15 cellular contexts compared by ENCODE assay signal in the genomic region with DNA sequence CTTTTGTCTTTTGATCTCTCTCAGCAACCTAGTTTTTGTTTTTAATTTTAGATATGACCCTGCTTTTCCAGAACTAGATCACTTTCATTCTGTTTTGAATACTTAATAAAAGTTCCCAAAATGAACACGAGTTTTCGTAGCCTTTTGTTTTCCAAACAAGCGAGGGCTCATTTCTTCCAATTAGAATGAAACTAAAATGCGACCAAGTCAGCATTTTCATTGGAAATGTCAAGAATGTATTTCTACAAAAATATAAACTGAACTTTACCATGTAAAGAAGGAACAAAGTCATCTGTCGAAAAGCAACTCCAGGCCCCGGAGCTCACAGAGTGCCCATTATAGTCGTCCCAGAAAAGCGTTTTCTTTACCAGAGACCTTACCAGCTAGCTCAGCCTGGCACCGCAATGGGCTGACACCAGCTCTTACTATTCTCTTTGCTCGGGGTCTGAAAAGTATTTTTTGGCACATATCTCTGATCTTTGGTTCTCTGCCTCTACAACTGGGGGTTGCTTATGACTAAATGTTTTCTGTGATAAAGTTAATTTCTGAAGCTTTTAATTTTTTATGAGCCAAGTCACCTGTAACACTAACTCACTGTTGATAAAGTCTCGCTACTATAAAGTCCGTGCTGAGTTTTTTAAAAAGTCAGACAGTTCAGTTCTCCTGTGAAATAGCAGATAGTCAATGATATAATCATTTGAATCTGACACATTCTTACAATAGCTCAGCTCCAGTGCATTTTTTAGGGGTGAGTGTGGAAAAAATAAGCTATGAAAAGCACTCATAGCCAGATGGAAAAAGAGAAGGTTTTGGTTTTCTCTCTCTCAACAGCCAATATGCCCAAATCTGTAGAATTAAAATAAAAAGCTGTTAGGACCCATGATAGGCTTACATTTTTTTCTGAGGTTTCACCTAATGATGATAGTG. TPM values are rescaled to one million over a fixed set of nuclear protein-coding genes. Genes with fewer than 3 reads are reported as not detected.
DNase-seq lines count a peak whose midpoint lies in the region; ATAC-seq and TF ChIP-seq lines count a peak whose summit lies in the region.
"Had no signal": no experiment of that assay in that cellular context is flagged by ENCODE, and none has a peak within 500 bp of the region (broad histone marks: within the 10 kb centered on the region; RNA-seq: fewer than 3 reads in every experiment).

No MANE protein-coding gene starts in this region.

- H3K4me3 ChIP-seq in adipocyte (ENCODE audit: low read length), result peak overlapping the region; percentile 22
- no peak overlapping the region for H3K4me3 ChIP-seq in smooth muscle cell

- H3K4me1 ChIP-seq in adipocyte (ENCODE audit: control insufficient read depth, insufficient read depth, low read length), result peaks cover 28% of the 10 kb centered on the region
- H3K4me1 ChIP-seq in foreskin keratinocyte, result peaks cover 14% of the 10 kb centered on the region
- no peaks in the 10 kb centered on the region for H3K4me1 ChIP-seq in smooth muscle cell (ENCODE audit: low read depth)

- peak overlapping the region; percentile 53 for H3K4me2 ChIP-seq in smooth muscle cell
- H3K4me2 ChIP-seq: KMS-11 had no signal

- DNase-seq in ELR (ENCODE audit: low read depth) (peak; percentile 88), adipocyte (ENCODE audit: low read depth) (peak; percentile 70), foreskin keratinocyte (no peak), smooth muscle cell (lab: John Stamatoyannopoulos, UW; ENCODE audit: unreplicated experiment) (no peak), OCI-M2 (lab: John Stamatoyannopoulos, UW; ENCODE audit: unreplicated experiment) (no peak), DMS153 treated with DMSO at 0.1 percent for 48 hours (lab: John Stamatoyannopoulos, UW; ENCODE audit: unreplicated experiment) (no peak), HuH-7 (ENCODE audit: low spot score) (no peak)
- DNase-seq: activated naive CD4-positive, alpha-beta T cell; CD4-positive, CD25-positive, alpha-beta regulatory T cell; NCI-H187; stimulated activated CD4-positive, alpha-beta T cell treated with anti-CD3 and anti-CD28 coated beads, Interleukin-2, amount 100 ng/mL, for 48 hours had no signal

- H4K20me1 ChIP-seq in smooth muscle cell (ENCODE audit: low read depth), result peaks cover 4% of the 10 kb centered on the region

- H3K9me3 ChIP-seq in adipocyte (ENCODE audit: control insufficient read depth, low read length), result no peaks in the 10 kb centered on the region
- H3K9me3 ChIP-seq in smooth muscle cell (replicated peaks; ENCODE audit: low read depth), result no peaks in the 10 kb centered on the region

- TF ChIP-seq CTCF in foreskin keratinocyte (conservative IDR thresholded peaks at IDR 0.05) (no peak), smooth muscle cell (IDR thresholded peaks at IDR 0.05; ENCODE audit: borderline replicate concordance, insufficient read depth, poor library complexity, severe bottlenecking) (no peak)

- WGBS in smooth muscle cell (ENCODE audit: low lambda C conversion rate), result 88% methylated on average over 12 of the region's 12 CpGs

- H3K36me3 ChIP-seq in adipocyte (ENCODE audit: control insufficient read depth, insufficient read depth, low read length, severe bottlenecking) (no peaks in the 10 kb centered on the region), smooth muscle cell (ENCODE audit: low read depth) (no peaks in the 10 kb centered on the region)

- ATAC-seq in foreskin keratinocyte (peak; percentile 21), GM21717 (IDR thresholded peaks at IDR 0.05; ENCODE audit: unreplicated experiment) (no peak)
- ATAC-seq: stimulated activated effector memory CD8-positive, alpha-beta T cell treated with anti-CD3 and anti-CD28 coated beads, Interleukin-12 subunit alpha, Interleukin-12 subunit beta, amount 100 ng/mL, for 72 hours had no signal

- no peak overlapping the region for H2AFZ ChIP-seq in smooth muscle cell (ENCODE audit: low read depth)

- H3K27ac ChIP-seq in foreskin keratinocyte (no peak overlapping the region), smooth muscle cell (ENCODE audit: low read depth) (peak overlapping the region; percentile 64)
- H3K27ac ChIP-seq: KMS-11, RWPE1 had no signal

- H3F3A ChIP-seq in smooth muscle cell (ENCODE audit: low read depth), result peaks cover 14% of the 10 kb centered on the region

- peaks cover 76% of the 10 kb centered on the region for H3K79me2 ChIP-seq in smooth muscle cell (ENCODE audit: low read depth)

- no peaks in the 10 kb centered on the region for H3K27me3 ChIP-seq in adipocyte (replicated peaks; ENCODE audit: control insufficient read depth, insufficient read depth, low read length)
- no peaks in the 10 kb centered on the region for H3K27me3 ChIP-seq in foreskin keratinocyte
- H3K27me3 ChIP-seq in smooth muscle cell (ENCODE audit: low read depth), result no peaks in the 10 kb centered on the region

- H3K9ac ChIP-seq in adipocyte (ENCODE audit: low read length) (peak overlapping the region; percentile 55), smooth muscle cell (ENCODE audit: low read depth) (no peak overlapping the region)
- H3K9ac ChIP-seq: KMS-11 had no signal

RNA-seq across cellular contexts. Expression of a gene that starts 43.4 kb away (rescaled TPM):
- total RNA-seq in foreskin keratinocyte, result 14.8 TPM in 2 replicates
- polyA plus RNA-seq in foreskin keratinocyte, result 4.4 and 4.6 TPM in 2 replicates
- total RNA-seq in smooth muscle cell, result 36.7 and 52.3 TPM in 2 replicates
- polyA plus RNA-seq in smooth muscle cell, result 9.2 and 17.6 TPM in 2 replicates

Comparison
In these comparisons a context has a peak if more than half of its experiments do, and no peak if none do; other contexts are left out.
1. DNase-seq: peak in ELR (single experiment) and adipocyte (single experiment); none in foreskin keratinocyte (0 of 2), smooth muscle cell (single experiment), OCI-M2 (single experiment), DMS153 treated with DMSO at 0.1 percent for 48 hours (single experiment) and HuH-7 (single experiment).